Comparison of ENCODE assay signal across 22 cellular contexts in the genomic region with DNA sequence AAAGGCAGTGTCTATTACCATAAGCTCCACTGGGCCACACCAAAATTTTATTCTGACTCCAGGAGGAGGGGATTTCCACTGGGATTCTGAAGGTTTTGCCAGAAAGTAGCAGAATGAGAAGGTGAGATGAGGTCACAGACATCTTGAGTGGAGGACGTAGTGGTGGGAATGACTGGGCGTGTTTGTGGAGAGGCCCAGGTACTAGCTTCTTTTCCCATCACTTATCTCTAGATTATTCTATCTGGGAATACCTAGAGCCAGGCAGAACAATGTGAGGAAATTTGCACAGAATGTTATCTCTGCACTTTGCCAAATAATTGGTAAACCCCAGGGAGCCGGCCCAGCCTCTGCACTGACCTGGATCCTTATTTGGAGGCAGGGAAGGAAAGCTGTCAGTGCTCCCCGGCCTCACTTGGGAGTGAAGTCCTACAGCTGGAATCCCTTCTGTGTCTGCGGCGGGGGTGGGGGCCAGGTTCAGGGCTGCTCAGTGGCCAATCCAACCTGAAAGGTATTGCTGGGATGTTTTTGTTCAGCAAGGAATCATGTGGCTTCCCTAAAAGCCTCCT.
A peak's percentile ranks its signal among the peaks of the same experiment; 100 is the strongest.
DNase-seq lines count a peak whose midpoint lies in the region; ATAC-seq and TF ChIP-seq lines count a peak whose summit lies in the region.
"Had no signal": no experiment of that assay in that cellular context is flagged by ENCODE, and none has a peak within 500 bp of the region (broad histone marks: within the 10 kb centered on the region; RNA-seq: fewer than 3 reads in every experiment).

No MANE protein-coding gene starts in this region.

- DNase-seq in heart left ventricle (peak; percentile 20 to 58 (median 40)), Right ventricle myocardium superior (no peak), fibroblast of pulmonary artery (ENCODE audit: low read depth) (peak; percentile 70), left kidney (ENCODE audit: low read depth, low spot score) (peak; percentile 14), NCI-H524 (lab: John Stamatoyannopoulos, UW) (no peak), substantia nigra (lab: John Stamatoyannopoulos, UW) (no peak), pons (ENCODE audit: low spot score) (no peak)
- DNase-seq: 8988T; BE2C; Calu3; CD4-positive, alpha-beta T cell; DMS53; H9; MV-4-11; NCI-H1417; NCI-H187 treated with DMSO at 0.1 percent for 48 hours; NCI-H446; NCI-H748 treated with DMSO at 0.1 percent for 48 hours; PC-3 had no signal

- ATAC-seq in heart left ventricle (peak; percentile 38 to 71 (median 58)), Right ventricle myocardium superior (ENCODE audit: poor library complexity) (no peak)
- ATAC-seq: PC-3 had no signal

- no peaks in the 10 kb centered on the region for H3K36me3 ChIP-seq in heart left ventricle
- no peaks in the 10 kb centered on the region for H3K36me3 ChIP-seq in subcutaneous abdominal adipose tissue (ENCODE audit: control insufficient read depth in 5 of 5, insufficient read depth in 5 of 5, low read length in 5 of 5)
- H3K36me3 ChIP-seq: BE2C had no signal

- intact Hi-C loops in heart left ventricle (cut with DNase I) (loop anchor here in 1 of 10 donors (10.0 kb wide), 1 partner anchor 195 kb away; no protein-coding TSS in a partner anchor), Right ventricle myocardium superior (cut with DNase I) (no loop called here)

- no peaks in the 10 kb centered on the region for H3K27me3 ChIP-seq in heart left ventricle
- H3K27me3 ChIP-seq in subcutaneous abdominal adipose tissue (ENCODE audit: control insufficient read depth in 5 of 5, insufficient read depth in 4 of 5, low read length in 5 of 5), result no peaks in the 10 kb centered on the region
- H3K27me3 ChIP-seq: BE2C had no signal

- peaks cover 0 to 10% (median 2%) of the 10 kb centered on the region in 12 donors for H3K9me3 ChIP-seq in heart left ventricle
- H3K9me3 ChIP-seq in subcutaneous abdominal adipose tissue (ENCODE audit: control insufficient read depth in 5 of 5, low read length in 5 of 5), result peaks cover 0 to 12% (median 7%) of the 10 kb centered on the region in 5 donors
- H3K9me3 ChIP-seq: BE2C had no signal

- peak overlapping the region in 6 of 12 donors; percentile 5 to 41 (median 27) for H3K27ac ChIP-seq in heart left ventricle
- peak overlapping the region; percentile 13 for H3K27ac ChIP-seq in subcutaneous abdominal adipose tissue (ENCODE audit: low read depth, low read length)
- H3K27ac ChIP-seq in substantia nigra (ENCODE audit: low read depth, low read length, poor library complexity, severe bottlenecking), result no peak overlapping the region
- H3K27ac ChIP-seq: HL-60, RWPE1 had no signal

- TF ChIP-seq CTCF in heart left ventricle (IDR thresholded peaks at IDR 0.05) (no peak), fibroblast of pulmonary artery (IDR thresholded peaks at IDR 0.05; ENCODE audit: low read length, missing control alignments) (no peak)

- H3K4me3 ChIP-seq in heart left ventricle (no peak overlapping the region), fibroblast of pulmonary artery (replicated peaks; ENCODE audit: low read depth, low read length) (no peak overlapping the region), subcutaneous abdominal adipose tissue (ENCODE audit: low read depth in 1 of 5, low read length in 5 of 5) (no peak overlapping the region)

- 43 to 63% (median 49%) methylated on average over 6 of the region's 6 CpGs for WGBS in heart left ventricle, 4 donors

- H3K4me1 ChIP-seq in heart left ventricle (peaks cover 0 to 30% (median 8%) of the 10 kb centered on the region in 12 donors), subcutaneous abdominal adipose tissue (ENCODE audit: control insufficient read depth in 5 of 5, insufficient read depth in 5 of 5, low read length in 5 of 5) (peaks cover 0 to 13% (median 4%) of the 10 kb centered on the region in 5 donors)
- H3K4me1 ChIP-seq: BE2C had no signal

- no peak for TF ChIP-seq POLR2A in heart left ventricle (IDR thresholded peaks at IDR 0.05)

- H3K9ac ChIP-seq in subcutaneous abdominal adipose tissue (ENCODE audit: low read length in 5 of 5), result peak overlapping the region in 1 of 5 donors; percentile 42

Comparison
In these comparisons a context has a peak if more than half of its experiments do, and no peak if none do; other contexts are left out.
1. DNase-seq: peak in heart left ventricle (5 of 5), fibroblast of pulmonary artery (single experiment) and left kidney (single experiment); none in Right ventricle myocardium superior (single experiment), NCI-H524 (0 of 2), substantia nigra (0 of 49) and pons (single experiment).